ENCODE assay signal across 21 cellular contexts in the genomic region with DNA sequence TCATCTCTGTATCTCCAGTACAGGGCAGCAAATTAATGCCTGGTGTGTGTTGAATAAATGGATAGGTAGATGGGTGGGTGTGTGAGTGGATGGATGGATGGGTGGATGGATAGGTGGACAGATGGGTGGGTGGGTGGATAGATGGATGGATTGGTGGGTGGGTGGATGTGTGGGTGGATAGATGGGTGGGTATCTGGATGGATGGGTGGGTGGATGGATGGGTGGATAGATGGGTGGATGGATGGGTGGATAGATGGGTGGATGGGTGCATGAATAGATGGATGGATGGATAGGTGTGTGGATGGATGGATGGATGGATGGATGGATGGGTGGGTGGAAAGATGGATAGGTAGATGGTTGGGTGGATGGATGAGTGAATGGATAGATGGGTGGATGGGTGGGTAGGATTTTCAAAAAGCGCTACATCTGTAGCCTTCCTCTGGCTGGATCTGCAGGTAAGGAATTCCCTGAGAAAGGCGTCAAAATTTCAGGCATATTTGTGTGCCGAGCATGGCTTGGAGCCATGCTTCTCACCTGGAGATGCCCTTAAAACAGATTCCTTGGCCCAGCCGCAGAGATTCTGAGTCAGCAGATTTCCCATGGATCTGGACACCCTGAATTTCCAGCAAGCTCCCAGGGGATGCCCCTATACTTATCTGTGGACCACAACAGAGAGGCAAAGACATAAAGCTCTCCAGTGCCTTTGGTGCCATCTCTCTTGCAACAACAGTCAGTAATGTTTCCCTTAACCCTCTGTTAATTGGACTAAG.
"Had no signal": no experiment of that assay in that cellular context is flagged by ENCODE, and none has a peak within 500 bp of the region (broad histone marks: within the 10 kb centered on the region; RNA-seq: fewer than 3 reads in every experiment).

No MANE protein-coding gene starts in this region.

- H3K4me1 ChIP-seq: parathyroid adenoma, psoas muscle, sigmoid colon, testis, upper lobe of right lung had no signal

- H3K4me3 ChIP-seq: coronary artery, hepatocyte, psoas muscle, sigmoid colon, skin epidermis, testis, tibial nerve, upper lobe of right lung had no signal

- ATAC-seq: foreskin keratinocyte; psoas muscle; stimulated activated naive B cell treated with anti-CD40 and anti-IgM and Interleukin-4, amounts not matched to agents 10 μg/mL and 1 μg/mL and 100 μg/mL, for 72 hours; stimulated activated naive CD8-positive, alpha-beta T cell treated with anti-CD3 and anti-CD28 coated beads, Interleukin-15, amount 100 ng/mL, for 72 hours; upper lobe of right lung had no signal

- H3K27me3 ChIP-seq: foreskin keratinocyte, testis had no signal

- H3K79me2 ChIP-seq: hepatocyte, parathyroid adenoma had no signal

- H2AFZ ChIP-seq: hepatocyte, parathyroid adenoma had no signal

- H3K9ac ChIP-seq: parathyroid adenoma had no signal

- FAIRE-seq: endothelial cell of umbilical vein had no signal

- H3K9me3 ChIP-seq: psoas muscle, sigmoid colon, testis, tibial nerve, upper lobe of right lung had no signal

- DNase-seq: effector CD4-positive, alpha-beta T cell; endodermal cell; erythroblast; foreskin keratinocyte; kidney glomerular epithelial cell; naive B cell; psoas muscle; retina; sigmoid colon; stimulated activated CD4-positive, alpha-beta T cell treated with anti-CD3 and anti-CD28 coated beads, Interleukin-2, amount 100 ng/mL, for 24 hours; stimulated activated CD4-positive, alpha-beta T cell treated with anti-CD3 and anti-CD28 coated beads, Interleukin-4, amount 100 ng/mL, for 4 hours; stimulated activated naive B cell treated with anti-CD40 and anti-IgM and Interleukin-4, amounts not matched to agents 10 μg/mL and 1 μg/mL and 100 μg/mL, for 72 hours; stimulated activated naive CD8-positive, alpha-beta T cell treated with anti-CD3 and anti-CD28 coated beads, Interleukin-15, amount 100 ng/mL, for 72 hours; testis had no signal

- H3K4me2 ChIP-seq: hepatocyte had no signal

- H3K36me3 ChIP-seq: sigmoid colon, tibial nerve, upper lobe of right lung had no signal

- H3K27ac ChIP-seq: coronary artery, foreskin keratinocyte, hepatocyte, parathyroid adenoma, psoas muscle, sigmoid colon, skin epidermis, testis, tibial nerve, upper lobe of right lung had no signal
